ENCODE assay signal across 11 cellular contexts in genomic region chr19:38223119-38223523, GRCh38. TPM values are rescaled to one million over a fixed set of nuclear protein-coding genes. Genes with fewer than 3 reads are reported as not detected.
DNase-seq lines count a peak whose midpoint lies in the region; ATAC-seq, FAIRE-seq and TF ChIP-seq lines count a peak whose summit lies in the region.
"Had no signal": no experiment of that assay in that cellular context is flagged by ENCODE, and none has a peak within 500 bp of the region (broad histone marks: within the 10 kb centered on the region; RNA-seq: fewer than 3 reads in every experiment).

No MANE protein-coding gene starts in this region.

- no peak for TF ChIP-seq POLR2A in endothelial cell of umbilical vein (IDR thresholded peaks at IDR 0.05; ENCODE audit: low read depth, low read length)

- no peaks in the 10 kb centered on the region for H3K79me2 ChIP-seq in endothelial cell of umbilical vein (ENCODE audit: control insufficient read depth, insufficient read depth, low read length)

- ATAC-seq in Panc1: no peak
- ATAC-seq in stimulated activated naive CD8-positive, alpha-beta T cell treated with anti-CD3 and anti-CD28 coated beads, Interleukin-15, amount 100 ng/mL, for 72 hours: no peak
- ATAC-seq in HG02798 (IDR thresholded peaks at IDR 0.05; ENCODE audit: poor library complexity, unreplicated experiment): no peak

- H3K9ac ChIP-seq in endothelial cell of umbilical vein (replicated peaks; ENCODE audit: extremely low read depth, insufficient read depth, low read length): no peak overlapping the region
- H3K9ac ChIP-seq: KMS-11 had no signal

- no peak overlapping the region for H3K27ac ChIP-seq in Panc1 (ENCODE audit: low read length)
- H3K27ac ChIP-seq in endothelial cell of umbilical vein (ENCODE audit: insufficient read depth, low read depth, low read length): no peak overlapping the region
- H3K27ac ChIP-seq: KMS-11 had no signal

- intact Hi-C loops in Panc1 (cut with micrococcal nuclease; ENCODE audit: unreplicated experiment) (loop anchor here (10.0 kb wide), 1 partner anchor 318 kb away; the partner anchor contains the start of genes SIPA1L3 and WDR87), endothelial cell of umbilical vein (cut with micrococcal nuclease) (loop anchor here (10.0 kb wide), 1 partner anchor 218 kb away; no protein-coding TSS in a partner anchor)

- DNase-seq in activated naive CD4-positive, alpha-beta T cell treated with anti-CD3 and anti-CD28 coated beads, Interleukin-2, amount 10 ng/mL, durations not matched to agents 7 days and 5 days: no peak
- DNase-seq in activated naive CD4-positive, alpha-beta T cell (lab: John Stamatoyannopoulos, UW): no peak
- DNase-seq in Panc1 (ENCODE audit: low read depth, low spot score) (no peak), endothelial cell of umbilical vein (ENCODE audit: low read depth, low spot score) (no peak), NCI-H1048 (lab: John Stamatoyannopoulos, UW) (no peak), NCI-H2029 (lab: John Stamatoyannopoulos, UW) (no peak)
- DNase-seq in stimulated activated naive CD8-positive, alpha-beta T cell treated with anti-CD3 and anti-CD28 coated beads, Interleukin-15, amount 100 ng/mL, for 72 hours: no peak
- DNase-seq: dermis blood vessel endothelial cell had no signal

- no peak overlapping the region for H2AFZ ChIP-seq in endothelial cell of umbilical vein (ENCODE audit: low read depth, low read length)

- H3K4me1 ChIP-seq in Panc1 (ENCODE audit: control insufficient read depth, insufficient read depth, low read length) (peaks cover 13% of the 10 kb centered on the region), endothelial cell of umbilical vein (ENCODE audit: control insufficient read depth, extremely low read depth, insufficient read depth, low read length) (peaks cover 4% of the 10 kb centered on the region)

- H3K9me3 ChIP-seq in Panc1 (ENCODE audit: control insufficient read depth, insufficient read depth, low read depth, low read length) (no peaks in the 10 kb centered on the region), endothelial cell of umbilical vein (replicated peaks; ENCODE audit: control insufficient read depth, insufficient read depth, low read length) (no peaks in the 10 kb centered on the region)

- BruUV-seq in Panc1 (replicated peaks; lab: Mats Ljungman, UMichigan) (no TSS peak), endothelial cell of umbilical vein (replicated peaks; lab: Mats Ljungman, UMichigan) (no TSS peak)

- H3K4me1 Mint-ChIP-seq in activated naive CD4-positive, alpha-beta T cell treated with anti-CD3 and anti-CD28 coated beads, Interleukin-2, amount 10 ng/mL, durations not matched to agents 7 days and 5 days: peaks cover 25% of the 10 kb centered on the region
- H3K4me1 Mint-ChIP-seq in stimulated activated naive CD8-positive, alpha-beta T cell treated with anti-CD3 and anti-CD28 coated beads, Interleukin-15, amount 100 ng/mL, for 72 hours: peaks cover 29% of the 10 kb centered on the region

- peaks cover 95% of the 10 kb centered on the region for H3K27me3 Mint-ChIP-seq in activated naive CD4-positive, alpha-beta T cell treated with anti-CD3 and anti-CD28 coated beads, Interleukin-2, amount 10 ng/mL, durations not matched to agents 7 days and 5 days
- H3K27me3 Mint-ChIP-seq in stimulated activated naive CD8-positive, alpha-beta T cell treated with anti-CD3 and anti-CD28 coated beads, Interleukin-15, amount 100 ng/mL, for 72 hours: peaks cover 85% of the 10 kb centered on the region

- H3K4me2 ChIP-seq in endothelial cell of umbilical vein (ENCODE audit: insufficient read depth, low read length): no peak overlapping the region

- TF ChIP-seq CTCF in Panc1 (IDR thresholded peaks at IDR 0.05) (no peak), endothelial cell of umbilical vein (IDR thresholded peaks at IDR 0.05; ENCODE audit: extremely low read depth in 1 of 2, insufficient read depth in 1 of 2, low read depth in 1 of 2, low read length in 2 of 2) (no peak)

- no peaks in the 10 kb centered on the region for H3K36me3 ChIP-seq in Panc1 (ENCODE audit: control insufficient read depth, insufficient read depth, low read length)
- H3K36me3 ChIP-seq in endothelial cell of umbilical vein (ENCODE audit: control insufficient read depth in 2 of 2, extremely low read depth in 1 of 2, insufficient read depth in 2 of 2, low read length in 2 of 2): no peaks in the 10 kb centered on the region

- in situ Hi-C loops in Panc1 (cut with HindIII; ENCODE audit: low pct_unique_long_range_greater_than_20kb, low sequenced_read_pairs): no loop called here

- no peaks in the 10 kb centered on the region for H3K9me1 ChIP-seq in endothelial cell of umbilical vein (replicated peaks; ENCODE audit: control insufficient read depth, extremely low read depth, insufficient read depth, low read length)

- H3K27ac Mint-ChIP-seq in activated naive CD4-positive, alpha-beta T cell treated with anti-CD3 and anti-CD28 coated beads, Interleukin-2, amount 10 ng/mL, durations not matched to agents 7 days and 5 days: no peak overlapping the region
- H3K27ac Mint-ChIP-seq in stimulated activated naive CD8-positive, alpha-beta T cell treated with anti-CD3 and anti-CD28 coated beads, Interleukin-15, amount 100 ng/mL, for 72 hours: peak overlapping the region in 1 of 2 donors; percentile 0

- peak overlapping the region; percentile 53 to 81; a peak in 2 of 4 replicates for H3K4me3 ChIP-seq in Panc1 (ENCODE audit: low read depth in 2 of 2, low read length in 2 of 2)
- peak overlapping the region in 1 of 3 experiments; percentile 31 for H3K4me3 ChIP-seq in endothelial cell of umbilical vein (replicated peaks in 1 of 3; ENCODE audit: insufficient read depth in 1 of 3, low read depth in 1 of 3, low read length in 3 of 3)

- POLR2A ChIA-PET in Panc1 (lab: Charles Lee) (no interaction called here), endothelial cell of umbilical vein (lab: Charles Lee) (no interaction called here)

- FAIRE-seq in endothelial cell of umbilical vein (lab: Jason Lieb, UNC): peak; percentile 56

- no peaks in the 10 kb centered on the region for H3K9me3 Mint-ChIP-seq in activated naive CD4-positive, alpha-beta T cell treated with anti-CD3 and anti-CD28 coated beads, Interleukin-2, amount 10 ng/mL, durations not matched to agents 7 days and 5 days
- no peaks in the 10 kb centered on the region for H3K9me3 Mint-ChIP-seq in stimulated activated naive CD8-positive, alpha-beta T cell treated with anti-CD3 and anti-CD28 coated beads, Interleukin-15, amount 100 ng/mL, for 72 hours

- peak overlapping the region; percentile 11 for H3K4me3 Mint-ChIP-seq in activated naive CD4-positive, alpha-beta T cell treated with anti-CD3 and anti-CD28 coated beads, Interleukin-2, amount 10 ng/mL, durations not matched to agents 7 days and 5 days
- H3K4me3 Mint-ChIP-seq in stimulated activated naive CD8-positive, alpha-beta T cell treated with anti-CD3 and anti-CD28 coated beads, Interleukin-15, amount 100 ng/mL, for 72 hours: peak overlapping the region; percentile 1 to 66

- dilution Hi-C loops in endothelial cell of umbilical vein (cut with MboI; ENCODE audit: extremely low pct_ligation_motif_present, low sequenced_read_pairs): no loop called here

- peaks cover 2% of the 10 kb centered on the region for H3K36me3 Mint-ChIP-seq in activated naive CD4-positive, alpha-beta T cell treated with anti-CD3 and anti-CD28 coated beads, Interleukin-2, amount 10 ng/mL, durations not matched to agents 7 days and 5 days

- H4K20me1 ChIP-seq in endothelial cell of umbilical vein (replicated peaks; ENCODE audit: control insufficient read depth, extremely low read depth, insufficient read depth, low read length): no peaks in the 10 kb centered on the region

- H3K27me3 ChIP-seq in Panc1 (ENCODE audit: control insufficient read depth, insufficient read depth, low read length) (no peaks in the 10 kb centered on the region), endothelial cell of umbilical vein (ENCODE audit: control insufficient read depth in 2 of 2, insufficient read depth in 2 of 2, low read length in 2 of 2) (peaks cover 2 to 5% of the 10 kb centered on the region in 2 experiments)

- CTCF ChIA-PET in activated naive CD4-positive, alpha-beta T cell treated with anti-CD3 and anti-CD28 coated beads, Interleukin-2, amount 10 ng/mL, durations not matched to agents 7 days and 5 days (lab: Charles Lee): no interaction called here
- CTCF ChIA-PET in Panc1 (lab: Charles Lee): no interaction called here
- CTCF ChIA-PET in endothelial cell of umbilical vein (lab: Charles Lee): no interaction called here

RNA-seq across cellular contexts. Expression of gene DPF1, which starts 0.9 kb away (rescaled TPM):
- total RNA-seq in Panc1 (2021; ENCODE audit: unreplicated experiment): 7.5 TPM
- polyA plus RNA-seq in Panc1 (2012; ENCODE audit: insufficient read length): 5.0 TPM
- 3.9 and 5.0 TPM in 2 replicates for total RNA-seq in endothelial cell of umbilical vein
- polyA plus RNA-seq in endothelial cell of umbilical vein: 1.6 and 2.0 TPM in 2 replicates
- polyA plus RNA-seq in endothelial cell of umbilical vein (2011; cell fraction: cytosol; rRNA removed): 1.4 and 1.7 TPM in 2 replicates
- 2.0 and 3.5 TPM in 2 replicates for polyA plus RNA-seq in endothelial cell of umbilical vein (2011; cell fraction: nucleus; rRNA removed)
- 1.1 and 2.0 TPM in 2 replicates for polyA plus RNA-seq in endothelial cell of umbilical vein (2012)
- 0.42 and 1.2 TPM in 2 replicates for polyA minus RNA-seq in endothelial cell of umbilical vein
- 0.82 TPM for polyA minus RNA-seq in endothelial cell of umbilical vein (2011; cell fraction: cytosol; rRNA and poly(A)+ RNA removed)
- polyA minus RNA-seq in endothelial cell of umbilical vein (2011; cell fraction: nucleus; rRNA and poly(A)+ RNA removed): 0.82 and 0.87 TPM in 2 replicates

RNA-seq across cellular contexts. Expression of gene PPP1R14A, which starts 33.1 kb away (rescaled TPM):
- total RNA-seq in Panc1 (2021; ENCODE audit: unreplicated experiment) (356 TPM), endothelial cell of umbilical vein (5.3 and 16.3 TPM in 2 replicates)
- 915 TPM for polyA plus RNA-seq in Panc1 (2012; ENCODE audit: insufficient read length)
- 3.0 and 5.9 TPM in 2 replicates for polyA plus RNA-seq in endothelial cell of umbilical vein
- polyA plus RNA-seq in endothelial cell of umbilical vein (2011; cell fraction: cytosol; rRNA removed): 2.0 and 2.7 TPM in 2 replicates
- 1.0 and 1.3 TPM in 2 replicates for polyA plus RNA-seq in endothelial cell of umbilical vein (2011; cell fraction: nucleus; rRNA removed)
- polyA plus RNA-seq in endothelial cell of umbilical vein (2012): 0.88 and 1.4 TPM in 2 replicates
- 0.64 and 1.3 TPM in 2 replicates for polyA minus RNA-seq in endothelial cell of umbilical vein
- not detected for polyA minus RNA-seq in endothelial cell of umbilical vein (2011; cell fraction: cytosol; rRNA and poly(A)+ RNA removed)
- not detected in 2 replicates for polyA minus RNA-seq in endothelial cell of umbilical vein (2011; cell fraction: nucleus; rRNA and poly(A)+ RNA removed)
- total RNA-seq: NCI-H460 had no signal

RNA-seq across cellular contexts. Expression of gene SPINT2, which starts 41.3 kb away (rescaled TPM):
- total RNA-seq in Panc1 (2021; ENCODE audit: unreplicated experiment) (1,006 TPM), endothelial cell of umbilical vein (20.1 and 46.6 TPM in 2 replicates)
- polyA plus RNA-seq in Panc1 (2012; ENCODE audit: insufficient read length): 1,788 TPM
- polyA plus RNA-seq in endothelial cell of umbilical vein: 23.9 and 28.9 TPM in 2 replicates
- 14.4 and 20.2 TPM in 2 replicates for polyA plus RNA-seq in endothelial cell of umbilical vein (2011; cell fraction: cytosol; rRNA removed)
- polyA plus RNA-seq in endothelial cell of umbilical vein (2011; cell fraction: nucleus; rRNA removed): 6.2 and 9.5 TPM in 2 replicates
- 1.2 and 2.5 TPM in 2 replicates for polyA plus RNA-seq in endothelial cell of umbilical vein (2012)
- 9.6 and 13.0 TPM in 2 replicates for polyA minus RNA-seq in endothelial cell of umbilical vein
- 4.6 TPM for polyA minus RNA-seq in endothelial cell of umbilical vein (2011; cell fraction: cytosol; rRNA and poly(A)+ RNA removed)
- polyA minus RNA-seq in endothelial cell of umbilical vein (2011; cell fraction: nucleus; rRNA and poly(A)+ RNA removed): 1.3 and 2.5 TPM in 2 replicates

Comparison
In these comparisons a context has a peak if more than half of its experiments do, and no peak if none do; other contexts are left out.
1. RNA of gene PPP1R14A, which starts 33.1 kb away (total RNA-seq): 356 TPM in Panc1 (single experiment); 5.3 to 16.3 TPM in endothelial cell of umbilical vein; every median in the first group is over 10 times any median in the second.
2. RNA of gene SPINT2, which starts 41.3 kb away (total RNA-seq): 1,006 TPM in Panc1 (single experiment); 20.1 to 46.6 TPM in endothelial cell of umbilical vein; every median in the first group is over 10 times any median in the second.